ENCODE assay signal across 23 cellular contexts in genomic region chr5:20562545-20562944, GRCh38.
DNase-seq lines count a peak whose midpoint lies in the region; FAIRE-seq and TF ChIP-seq lines count a peak whose summit lies in the region.
"Had no signal": no experiment of that assay in that cellular context is flagged by ENCODE, and none has a peak within 500 bp of the region (broad histone marks: within the 10 kb centered on the region; RNA-seq: fewer than 3 reads in every experiment).

No MANE protein-coding gene starts in this region.

- no peak overlapping the region for H3K18ac ChIP-seq in H1 (ENCODE audit: extremely low read depth, low read length)

- H3K9me3 ChIP-seq in H1 (ENCODE audit: insufficient read depth in 2 of 2, low read depth in 1 of 2, low read length in 1 of 2) = no peaks in the 10 kb centered on the region
- H3K9me3 ChIP-seq: BLaER1, Caco-2 had no signal

- H3K27me3 ChIP-seq in H1 (replicated peaks in 1 of 4; ENCODE audit: control insufficient read depth in 3 of 4, extremely low read depth in 1 of 4, insufficient read depth in 3 of 4, low read length in 3 of 4) = no peaks in the 10 kb centered on the region
- H3K27me3 ChIP-seq: BLaER1 had no signal

- TF ChIP-seq CTCF in H1 (IDR thresholded peaks at IDR 0.05; ENCODE audit: control extremely low read depth in 1 of 3, insufficient read depth in 1 of 3, low read depth in 1 of 3, low read length in 3 of 3) (no peak), HFFc6 (IDR thresholded peaks at IDR 0.05) (no peak)

- H2BK20ac ChIP-seq in H1 (ENCODE audit: low read length) = no peak overlapping the region

- H3K36me3 Mint-ChIP-seq in HFFc6 (ENCODE audit: low read depth) = no peaks in the 10 kb centered on the region
- H3K36me3 Mint-ChIP-seq: CD4-positive, CD25-positive, alpha-beta regulatory T cell; CD8-positive, alpha-beta T cell had no signal

- POLR2A ChIA-PET in H1 (lab: Charles Lee; ENCODE audit: partially characterized antibody) = no interaction called here

- no peaks in the 10 kb centered on the region for H3K79me1 ChIP-seq in H1 (ENCODE audit: low read depth, low read length)

- H2BK5ac ChIP-seq in H1 (ENCODE audit: low read depth, low read length) = no peak overlapping the region

- no peak overlapping the region for H3K27ac ChIP-seq in H1 (ENCODE audit: low read depth, low read length)
- H3K27ac ChIP-seq: BLaER1, C4-2B had no signal

- no peak overlapping the region for H3K23ac ChIP-seq in H1 (ENCODE audit: insufficient read length)

- FAIRE-seq in A204.1 (lab: Jason Lieb, UNC) (peak; percentile 54), G401.6 (lab: Jason Lieb, UNC) (peak; percentile 69), RCC 7860 (lab: Jason Lieb, UNC) (peak; percentile 27), H1 (lab: Jason Lieb, UNC) (no peak)
- FAIRE-seq: GM12891, GM18507 had no signal

- H2BK12ac ChIP-seq in H1 (ENCODE audit: low read depth, low read length) = no peak overlapping the region

- H3K14ac ChIP-seq in H1 (ENCODE audit: insufficient read length) = no peak overlapping the region

- no peaks in the 10 kb centered on the region; the same call in 1 of the 2 replicates for H3K23me2 ChIP-seq in H1 (ENCODE audit: low read depth, low read length)

- DNase-seq in RCC 7860 (ENCODE audit: low spot score) (no peak), H1 (ENCODE audit: low read depth in 1 of 2, low spot score in 2 of 2) (no peak), NOMO-1 treated with dmso at 0.1 percent for 144 hours (lab: John Stamatoyannopoulos, UW; ENCODE audit: unreplicated experiment) (no peak), HFFc6 (no peak), epidermal melanocyte (ENCODE audit: insufficient read length, low spot score) (no peak), cerebellar nuclear complex (lab: John Stamatoyannopoulos, UW) (no peak)
- DNase-seq: 8988T; Caco-2; CD4-positive, CD25-positive, alpha-beta regulatory T cell; CD8-positive, alpha-beta T cell; DMS153; DMS79; EL; GF-D8; GOT3; H7 had no signal

- no peak overlapping the region for H2AK5ac ChIP-seq in H1 (ENCODE audit: low read depth, low read length)

- no peak overlapping the region for H2BK120ac ChIP-seq in H1 (replicated peaks; ENCODE audit: low read depth, low read length)

- H2BK15ac ChIP-seq in H1 (ENCODE audit: low read length) = no peak overlapping the region

- CTCF ChIA-PET in H1 (lab: Charles Lee; ENCODE audit: partially characterized antibody) = no interaction called here

- H4K91ac ChIP-seq in H1 (replicated peaks; ENCODE audit: insufficient read length, low read length) = no peak overlapping the region

- H4K8ac ChIP-seq in H1 (ENCODE audit: extremely low read depth, insufficient read depth, low read length) = no peak overlapping the region

- WGBS in H1 (ENCODE audit: extremely low coverage in 1 of 2, insufficient coverage in 1 of 2, insufficient read length in 1 of 2, insufficient replicate concordance in 2 of 2, low coverage in 1 of 2, low lambda C conversion rate in 2 of 2, missing lambda C conversion rate in 1 of 2), 2 experiments = 86% methylated on average over 4 of the region's 4 CpGs; no CpG with 5 or more reads in 1 of the 2 experiments

- H3K4me1 ChIP-seq in H1 (replicated peaks in 1 of 4; ENCODE audit: control insufficient read depth in 3 of 4, insufficient read depth in 4 of 4, low read length in 3 of 4) = no peaks in the 10 kb centered on the region
- H3K4me1 ChIP-seq: BLaER1, Caco-2 had no signal

- peaks cover 26% of the 10 kb centered on the region for H3K9me3 Mint-ChIP-seq in HFFc6

- H4K20me1 ChIP-seq in H1 (replicated peaks in 1 of 2; ENCODE audit: control insufficient read depth in 1 of 2, insufficient read depth in 2 of 2, low read length in 2 of 2) = no peaks in the 10 kb centered on the region
- H4K20me1 ChIP-seq: BLaER1 had no signal

- no peak overlapping the region for H3K4ac ChIP-seq in H1 (replicated peaks; ENCODE audit: insufficient read length, low read depth, low read length)

- no peak overlapping the region for H3K27ac Mint-ChIP-seq in HFFc6
- H3K27ac Mint-ChIP-seq: B cell; CD4-positive, CD25-positive, alpha-beta regulatory T cell; CD8-positive, alpha-beta T cell had no signal

- H3K4me3 ChIP-seq in H1 (ENCODE audit: extremely low read depth in 1 of 4, insufficient read depth in 2 of 4, low read depth in 3 of 4, low read length in 4 of 4) = no peak overlapping the region
- H3K4me3 ChIP-seq: BLaER1 had no signal

- TF ChIP-seq EP300 in H1 (IDR thresholded peaks at IDR 0.05; ENCODE audit: borderline replicate concordance in 1 of 2, low read depth in 2 of 2, low read length in 2 of 2) = no peak

- H3K27me3 Mint-ChIP-seq in HFFc6 (ENCODE audit: insufficient read depth) = no peaks in the 10 kb centered on the region; the same call in 1 of the 2 replicates
- H3K27me3 Mint-ChIP-seq: B cell; CD4-positive, CD25-positive, alpha-beta regulatory T cell had no signal

- H4K5ac ChIP-seq in H1 (ENCODE audit: insufficient read length, low read depth, low read length) = no peak overlapping the region

- TF ChIP-seq POLR2A in H1 (IDR thresholded peaks at IDR 0.05; ENCODE audit: control extremely low read depth in 1 of 2, low read depth in 2 of 2, low read length in 2 of 2) = no peak

- no peaks in the 10 kb centered on the region for H3K36me3 ChIP-seq in H1 (ENCODE audit: control insufficient read depth in 2 of 4, insufficient read depth in 4 of 4, low read length in 3 of 4)
- H3K36me3 ChIP-seq: BLaER1 had no signal

- TF ChIP-seq RAD21 in H1 (IDR thresholded peaks at IDR 0.05 in 1 of 2, conservative IDR thresholded peaks at IDR 0.05 in 1 of 2; ENCODE audit: low read depth in 2 of 2, low read length in 2 of 2) = no peak

- no peak overlapping the region for H2AFZ ChIP-seq in H1 (ENCODE audit: low read length)

- no peak overlapping the region for H3K4me3 Mint-ChIP-seq in HFFc6
- H3K4me3 Mint-ChIP-seq: B cell; CD4-positive, CD25-positive, alpha-beta regulatory T cell; CD8-positive, alpha-beta T cell had no signal

- H3K4me2 ChIP-seq in H1 (ENCODE audit: insufficient read depth in 1 of 2, low read depth in 2 of 2, low read length in 2 of 2) = no peak overlapping the region
- H3K4me2 ChIP-seq: BLaER1 had no signal

- no peak overlapping the region for H3K56ac ChIP-seq in H1 (replicated peaks; ENCODE audit: insufficient read length, low read depth, low read length)

- H3K4me1 Mint-ChIP-seq in HFFc6 (ENCODE audit: low read depth) = no peaks in the 10 kb centered on the region
- H3K4me1 Mint-ChIP-seq: B cell; CD4-positive, CD25-positive, alpha-beta regulatory T cell had no signal

- H3K79me2 ChIP-seq in H1 (ENCODE audit: control insufficient read depth in 1 of 2, insufficient read depth in 2 of 2, low read length in 2 of 2) = no peaks in the 10 kb centered on the region

- no peak overlapping the region for H3K9ac ChIP-seq in H1 (replicated peaks in 1 of 4; ENCODE audit: extremely low read depth in 1 of 4, low read depth in 3 of 4, low read length in 3 of 4)
- H3K9ac ChIP-seq: BLaER1 had no signal

TF ChIP-seq in H1, 55 proteins besides CTCF, POLR2A, EP300 and RAD21:
- TF ChIP-seq CEBPB (IDR thresholded peaks at IDR 0.05; ENCODE audit: low read depth, low read length) (peak; percentile 82; the same call in 1 of the 2 replicates), RNF2 (IDR thresholded peaks at IDR 0.05; ENCODE audit: borderline replicate concordance, low read depth, low read length, missing control alignments, poor library complexity, severe bottlenecking) (no peak), BACH1 (IDR thresholded peaks at IDR 0.05; ENCODE audit: low read length) (no peak)
TF ChIP-seq in H1: peak in this region for 1.
